Comparison of ENCODE assay signal across 1 cellular context in the genomic region with DNA sequence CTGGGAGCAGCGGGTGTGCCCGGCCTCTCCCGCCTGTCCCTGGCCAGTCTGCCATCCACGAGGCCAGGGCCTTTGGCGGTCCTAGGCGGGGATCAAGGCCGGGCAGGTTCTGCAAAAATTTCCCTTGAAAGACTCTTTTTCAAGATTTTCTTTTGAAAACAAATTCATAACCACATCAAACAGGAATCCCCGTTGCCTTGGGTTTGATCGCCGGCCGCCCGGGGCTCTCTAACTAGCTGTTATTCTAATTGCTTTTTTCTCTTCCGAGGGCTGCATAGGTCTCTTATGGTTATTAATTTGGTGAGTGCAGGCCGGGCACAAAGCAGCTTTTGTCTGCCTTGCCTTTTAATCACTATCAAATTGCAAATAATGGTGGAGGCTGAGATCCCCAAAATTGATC.
TF ChIP-seq lines count a peak whose summit lies in the region.

No MANE protein-coding gene starts in this region.

TF ChIP-seq in IMR-90, 13 proteins besides CTCF, POLR2A, EP300 and RAD21 (continued from another document):
- TF ChIP-seq, protein P1, sequence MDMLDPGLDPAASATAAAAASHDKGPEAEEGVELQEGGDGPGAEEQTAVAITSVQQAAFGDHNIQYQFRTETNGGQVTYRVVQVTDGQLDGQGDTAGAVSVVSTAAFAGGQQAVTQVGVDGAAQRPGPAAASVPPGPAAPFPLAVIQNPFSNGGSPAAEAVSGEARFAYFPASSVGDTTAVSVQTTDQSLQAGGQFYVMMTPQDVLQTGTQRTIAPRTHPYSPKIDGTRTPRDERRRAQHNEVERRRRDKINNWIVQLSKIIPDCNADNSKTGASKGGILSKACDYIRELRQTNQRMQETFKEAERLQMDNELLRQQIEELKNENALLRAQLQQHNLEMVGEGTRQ (IDR thresholded peaks at IDR 0.05; ENCODE audit: low read depth, low read length), result no peak
- TF ChIP-seq CHD1 (IDR thresholded peaks at IDR 0.05; ENCODE audit: low read depth, low read length) (no peak), SMC3 (IDR thresholded peaks at IDR 0.05; ENCODE audit: low read depth, low read length) (no peak), FOS (IDR thresholded peaks at IDR 0.05; ENCODE audit: low read depth, low read length) (no peak)
